30 cellular contexts compared by ENCODE assay signal in genomic region chr2:112684415-112684775, GRCh38. TPM values are rescaled to one million over a fixed set of nuclear protein-coding genes. Genes with fewer than 3 reads are reported as not detected.
"Had no signal": no experiment of that assay in that cellular context is flagged by ENCODE, and none has a peak within 500 bp of the region (broad histone marks: within the 10 kb centered on the region; RNA-seq: fewer than 3 reads in every experiment).

No MANE protein-coding gene starts in this region.

- ATAC-seq: activated naive CD8-positive, alpha-beta T cell treated with anti-CD3 and anti-CD28 coated beads, Interleukin-2, amount 50 U/mL, for 24 hours; body of pancreas; T-helper 17 cell had no signal

- DNase-seq: activated B cell treated with CpG ODN at 0.5 μM for 24 hours; activated CD4-positive, alpha-beta T cell treated with anti-CD3 and anti-CD28 coated beads for 1 hour; activated CD4-positive, alpha-beta T cell treated with anti-CD3 and anti-CD28 coated beads, Interleukin-2, amount 10 ng/mL, durations not matched to agents 24 days and 14 days; activated CD4-positive, alpha-beta T cell treated with anti-CD3 and anti-CD28 coated beads, Interleukin-2, amount 50 U/mL, for 48 hours; activated gamma-delta T cell treated with Interleukin-2 at 50 U/mL for 16 hours; activated naive CD8-positive, alpha-beta T cell treated with anti-CD3 and anti-CD28 coated beads, Interleukin-2, amount 50 U/mL, for 24 hours; activated T-cell treated with anti-CD3 and anti-CD28 coated beads for 4 hours; activated T-cell treated with anti-CD3 and anti-CD28 coated beads, Interleukin-2, amount 50 U/mL, for 48 hours; amniotic stem cell; body of pancreas; MG63; NCI-H1092 treated with DMSO at 0.1 percent for 48 hours; NCI-H1417 treated with DMSO at 0.1 percent for 48 hours; NCI-H1694; NCI-H2029; NCI-H2107; NCI-H2171 treated with DMSO at 0.1 percent for 48 hours; NCI-H226; NCI-H69; NK-92 treated with Interleukin-12 subunit alpha and Interleukin-12 subunit beta, amount 100 ng/mL, for 24 hours; SHP77 treated with DMSO at 0.1 percent for 48 hours; T-helper 17 cell; T-helper 9 cell had no signal

- H3K27ac ChIP-seq: ascending aorta, body of pancreas had no signal

- H3K4me1 ChIP-seq: body of pancreas had no signal

- H3K4me3 Mint-ChIP-seq: activated B cell treated with CpG ODN at 0.5 μM for 24 hours; activated CD4-positive, alpha-beta T cell treated with anti-CD3 and anti-CD28 coated beads, Interleukin-2, amount 10 ng/mL, durations not matched to agents 24 days and 14 days; activated naive CD4-positive, alpha-beta T cell treated with anti-CD3 and anti-CD28 coated beads, Interleukin-2, amount 50 U/mL, for 24 hours; activated naive CD8-positive, alpha-beta T cell treated with anti-CD3 and anti-CD28 coated beads, Interleukin-2, amount 50 U/mL, for 24 hours; T-helper 17 cell had no signal

- H3K4me3 ChIP-seq: ascending aorta, body of pancreas, MG63 had no signal

- H3K27me3 ChIP-seq: ascending aorta, body of pancreas, MG63 had no signal

- H3K36me3 Mint-ChIP-seq: activated naive CD4-positive, alpha-beta T cell treated with anti-CD3 and anti-CD28 coated beads, Interleukin-2, amount 50 U/mL, for 24 hours had no signal

- H3K36me3 ChIP-seq: ascending aorta, MG63 had no signal

- H3K4me1 Mint-ChIP-seq: activated naive CD4-positive, alpha-beta T cell treated with anti-CD3 and anti-CD28 coated beads, Interleukin-2, amount 50 U/mL, for 24 hours had no signal

- H3K27me3 Mint-ChIP-seq: activated B cell treated with CpG ODN at 0.5 μM for 24 hours; activated CD4-positive, alpha-beta T cell treated with anti-CD3 and anti-CD28 coated beads, Interleukin-2, amount 10 ng/mL, durations not matched to agents 24 days and 14 days; activated naive CD4-positive, alpha-beta T cell treated with anti-CD3 and anti-CD28 coated beads, Interleukin-2, amount 50 U/mL, for 24 hours; activated naive CD8-positive, alpha-beta T cell treated with anti-CD3 and anti-CD28 coated beads, Interleukin-2, amount 50 U/mL, for 24 hours; T-helper 17 cell had no signal

- H3K27ac Mint-ChIP-seq: activated B cell treated with CpG ODN at 0.5 μM for 24 hours; activated CD4-positive, alpha-beta T cell treated with anti-CD3 and anti-CD28 coated beads, Interleukin-2, amount 10 ng/mL, durations not matched to agents 24 days and 14 days; activated naive CD4-positive, alpha-beta T cell treated with anti-CD3 and anti-CD28 coated beads, Interleukin-2, amount 50 U/mL, for 24 hours; activated naive CD8-positive, alpha-beta T cell treated with anti-CD3 and anti-CD28 coated beads, Interleukin-2, amount 50 U/mL, for 24 hours; activated T-helper 2 cell treated with anti-CD3 and anti-CD28 coated beads, Interferon-gamma antibody, Interleukin-2, Interleukin-4, amounts not matched to agents 10 μg/mL and 5 μg/mL and 100 μg/mL, durations not matched to agents 14 hours and 24 hours and 36 hours had no signal

- H3K9me3 ChIP-seq: ascending aorta, body of pancreas, MG63 had no signal

- H3K9me3 Mint-ChIP-seq: activated B cell treated with CpG ODN at 0.5 μM for 24 hours; activated CD4-positive, alpha-beta T cell treated with anti-CD3 and anti-CD28 coated beads, Interleukin-2, amount 10 ng/mL, durations not matched to agents 24 days and 14 days; activated naive CD4-positive, alpha-beta T cell treated with anti-CD3 and anti-CD28 coated beads, Interleukin-2, amount 50 U/mL, for 24 hours; activated naive CD8-positive, alpha-beta T cell treated with anti-CD3 and anti-CD28 coated beads, Interleukin-2, amount 50 U/mL, for 24 hours; activated T-helper 2 cell treated with anti-CD3 and anti-CD28 coated beads, Interferon-gamma antibody, Interleukin-2, Interleukin-4, amounts not matched to agents 10 μg/mL and 5 μg/mL and 100 μg/mL, durations not matched to agents 14 hours and 24 hours and 36 hours had no signal

RNA-seq across cellular contexts. Expression of gene NT5DC4, which starts 36.4 kb away (rescaled TPM):
- total RNA-seq: activated CD4-positive, alpha-beta T cell treated with anti-CD3 and anti-CD28 coated beads, Interleukin-2, amount 10 ng/mL, durations not matched to agents 24 days and 14 days; activated CD8-positive, alpha-beta memory T cell treated with anti-CD3 and anti-CD28 coated beads for 36 hours; activated T-helper 2 cell treated with anti-CD3 and anti-CD28 coated beads, Interferon-gamma antibody, Interleukin-2, Interleukin-4, amounts not matched to agents 10 μg/mL and 5 μg/mL and 100 μg/mL, durations not matched to agents 14 hours and 24 hours and 36 hours; ascending aorta; body of pancreas; bronchial epithelial cell; NCI-H460; SK-MEL-5; T-helper 17 cell had no signal
